Comparison of ENCODE assay signal across 21 cellular contexts in the genomic region with DNA sequence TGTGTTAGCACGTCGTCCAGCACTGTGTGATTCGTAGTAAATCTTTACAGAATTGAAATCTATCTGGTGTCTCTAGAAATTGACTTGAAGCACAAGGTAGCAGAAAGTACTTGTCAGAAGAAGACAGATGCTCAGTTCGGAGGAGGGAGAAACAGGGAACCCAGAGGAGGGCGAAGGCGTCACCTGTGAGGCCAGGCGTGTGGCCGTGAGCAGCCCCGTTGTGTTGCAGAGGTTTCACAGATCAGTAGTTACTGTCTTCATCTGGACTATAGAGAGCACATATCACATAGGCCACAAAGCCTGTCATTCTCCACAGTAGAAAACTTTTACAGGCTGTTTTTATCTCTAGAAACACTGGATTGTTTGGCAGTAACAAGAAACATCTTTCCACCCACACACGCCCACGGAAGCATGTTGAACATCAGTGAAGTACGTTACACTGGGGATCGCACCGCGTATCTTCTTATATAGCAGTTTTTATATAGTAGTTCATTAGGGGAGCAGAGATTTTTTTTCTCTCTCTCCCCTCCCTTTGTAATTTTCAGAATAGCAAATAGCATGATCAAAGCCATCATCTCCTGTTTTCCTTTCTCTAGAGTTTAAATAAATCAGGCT. TPM values are rescaled to one million over a fixed set of nuclear protein-coding genes. Genes with fewer than 3 reads are reported as not detected.
A peak's percentile ranks its signal among the peaks of the same experiment; 100 is the strongest.
DNase-seq lines count a peak whose midpoint lies in the region; ATAC-seq and TF ChIP-seq lines count a peak whose summit lies in the region.
"Had no signal": no experiment of that assay in that cellular context is flagged by ENCODE, and none has a peak within 500 bp of the region (broad histone marks: within the 10 kb centered on the region; RNA-seq: fewer than 3 reads in every experiment).

No MANE protein-coding gene starts in this region.

- peaks cover 4% of the 10 kb centered on the region for H3K27me3 Mint-ChIP-seq in mesothelial cell of epicardium (ENCODE audit: low read depth)

- H3K27ac ChIP-seq in right cardiac atrium (ENCODE audit: low read length) (no peak overlapping the region), tibial artery (peak overlapping the region; percentile 34 to 48), PC-3 (ENCODE audit: low read length) (no peak overlapping the region)
- H3K27ac ChIP-seq: body of pancreas, foreskin keratinocyte, upper lobe of right lung had no signal

- H3K79me2 ChIP-seq in PC-3 (ENCODE audit: low read length), result no peaks in the 10 kb centered on the region

- TF ChIP-seq CTCF in mesothelial cell of epicardium (IDR thresholded peaks at IDR 0.05; ENCODE audit: unreplicated experiment) (no peak), tibial artery (IDR thresholded peaks at IDR 0.05) (no peak), PC-3 (conservative IDR thresholded peaks at IDR 0.05; ENCODE audit: low read depth, low read length) (no peak), GM20000 (IDR thresholded peaks at IDR 0.05; ENCODE audit: extremely low read depth, missing control alignments) (no peak)

- DNase-seq in Right ventricle myocardium superior, result no peak
- no peak for DNase-seq in right cardiac atrium
- DNase-seq in mesothelial cell of epicardium (ENCODE audit: low spot score in 2 of 2, unreplicated experiment in 2 of 2), result no peak
- no peak for DNase-seq in tibial artery
- no peak for DNase-seq in cerebellum (ENCODE audit: low spot score)
- no peak for DNase-seq in PC-3
- no peak for DNase-seq in GM20000 (ENCODE audit: low spot score)
- DNase-seq: activated CD4-positive, CD25-positive, alpha-beta regulatory T cell; activated naive CD4-positive, alpha-beta T cell treated with anti-CD3 and anti-CD28 coated beads, Interleukin-2, amount 50 U/mL, for 16 hours; activated T-cell treated with anti-CD3 and anti-CD28 coated beads, Interleukin-2, amount 50 U/mL, for 48 hours; foreskin keratinocyte; NCI-H446 treated with DMSO at 0.1 percent for 48 hours; NK-92 treated with Interleukin-12 subunit alpha and Interleukin-12 subunit beta, amount 100 ng/mL, for 24 hours; stimulated activated CD4-positive, alpha-beta T cell treated with anti-CD3 and anti-CD28 coated beads, Interleukin-4, amount 100 ng/mL, for 24 hours; T-helper 9 cell; upper lobe of right lung had no signal

- no TSS peak for BruUV-seq in PC-3 (replicated peaks; lab: Mats Ljungman, UMichigan)

- H3K27me3 ChIP-seq in right cardiac atrium (ENCODE audit: control insufficient read depth, insufficient read depth) (no peaks in the 10 kb centered on the region), endocrine pancreas (ENCODE audit: control insufficient read depth, insufficient read depth, low read length) (no peaks in the 10 kb centered on the region), tibial artery (no peaks in the 10 kb centered on the region), PC-3 (ENCODE audit: low read length) (no peaks in the 10 kb centered on the region)
- H3K27me3 ChIP-seq: body of pancreas, foreskin keratinocyte, upper lobe of right lung had no signal

- H3K27ac Mint-ChIP-seq in mesothelial cell of epicardium, result no peak overlapping the region
- H3K27ac Mint-ChIP-seq: stimulated activated naive CD8-positive, alpha-beta T cell treated with anti-CD3 and anti-CD28 coated beads, Interleukin-15, Interleukin-2, amounts not matched to agents 100 ng/mL and 50 ng/mL, for 24 hours had no signal

- peaks cover 9% of the 10 kb centered on the region for H3K9me3 Mint-ChIP-seq in mesothelial cell of epicardium
- H3K9me3 Mint-ChIP-seq: nephron; stimulated activated naive CD8-positive, alpha-beta T cell treated with anti-CD3 and anti-CD28 coated beads, Interleukin-15, Interleukin-2, amounts not matched to agents 100 ng/mL and 50 ng/mL, for 24 hours had no signal

- H3K4me1 ChIP-seq in right cardiac atrium (ENCODE audit: control insufficient read depth, insufficient read depth, low read length), result no peaks in the 10 kb centered on the region
- H3K4me1 ChIP-seq in endocrine pancreas (ENCODE audit: control insufficient read depth, insufficient read depth, low read length), result no peaks in the 10 kb centered on the region
- peaks cover 0 to 27% (median 11%) of the 10 kb centered on the region in 4 donors for H3K4me1 ChIP-seq in tibial artery
- H3K4me1 ChIP-seq in PC-3 (ENCODE audit: insufficient read depth, low read length), result no peaks in the 10 kb centered on the region
- H3K4me1 ChIP-seq: Caco-2, foreskin keratinocyte had no signal

- H3K9me3 ChIP-seq in right cardiac atrium (ENCODE audit: control insufficient read depth, low read length) (no peaks in the 10 kb centered on the region), endocrine pancreas (ENCODE audit: control insufficient read depth, low read length) (no peaks in the 10 kb centered on the region), tibial artery (no peaks in the 10 kb centered on the region), PC-3 (ENCODE audit: low read length) (no peaks in the 10 kb centered on the region)
- H3K9me3 ChIP-seq: body of pancreas, Caco-2, upper lobe of right lung had no signal

- POLR2A ChIA-PET in PC-3 (lab: Charles Lee; ENCODE audit: unreplicated experiment), result no interaction called here

- intact Hi-C loops in Right ventricle myocardium superior (cut with DNase I), result loop anchor here (10.0 kb wide), 1 partner anchor 246 kb away; no protein-coding TSS in a partner anchor
- intact Hi-C loops in right cardiac atrium (cut with DNase I), result loop anchor here in 3 of 4 donors (5.0 to 10.0 kb wide), 4 partner anchors 176 to 379 kb away; no protein-coding TSS in a partner anchor
- intact Hi-C loops in tibial artery (cut with DNase I; ENCODE audit: low total_unique reads), result loop anchor here (5.0 kb wide), 1 partner anchor 384 kb away; no protein-coding TSS in a partner anchor
- intact Hi-C loops in PC-3 (cut with micrococcal nuclease), result loop anchor here (1.0 kb wide), 2 partner anchors 129 to 380 kb away; no protein-coding TSS in a partner anchor

- WGBS in right cardiac atrium, result 59% methylated on average over 15 of the region's 15 CpGs

- no peak overlapping the region for H2AFZ ChIP-seq in PC-3 (ENCODE audit: low read length)

- H3K4me3 Mint-ChIP-seq in mesothelial cell of epicardium, result peak overlapping the region; percentile 26
- H3K4me3 Mint-ChIP-seq: stimulated activated naive CD8-positive, alpha-beta T cell treated with anti-CD3 and anti-CD28 coated beads, Interleukin-15, Interleukin-2, amounts not matched to agents 100 ng/mL and 50 ng/mL, for 24 hours had no signal

- H3F3A ChIP-seq in PC-3 (ENCODE audit: low read length, unreplicated experiment), result no peaks in the 10 kb centered on the region

- no peak overlapping the region for H3K9ac ChIP-seq in endocrine pancreas (ENCODE audit: control insufficient read depth, insufficient read depth, low read length)
- H3K9ac ChIP-seq in PC-3 (ENCODE audit: low read length), result no peak overlapping the region

- H3K9me2 ChIP-seq in PC-3 (replicated peaks; ENCODE audit: low read length), result no peaks in the 10 kb centered on the region

- no peak overlapping the region for H3K4me2 ChIP-seq in PC-3 (ENCODE audit: low read length)

- H3K4me3 ChIP-seq in right cardiac atrium (ENCODE audit: low read length) (no peak overlapping the region), endocrine pancreas (ENCODE audit: control insufficient read depth, insufficient read depth, low read length) (peak overlapping the region; percentile 58), tibial artery (peak overlapping the region in 1 of 2 donors; percentile 28), PC-3 (ENCODE audit: low read length) (no peak overlapping the region)
- H3K4me3 ChIP-seq: body of pancreas had no signal

- peaks cover 18% of the 10 kb centered on the region for H3K4me1 Mint-ChIP-seq in mesothelial cell of epicardium

- no peaks in the 10 kb centered on the region for H3K36me3 ChIP-seq in endocrine pancreas (ENCODE audit: control insufficient read depth, insufficient read depth, low read length)
- H3K36me3 ChIP-seq in tibial artery, result no peaks in the 10 kb centered on the region
- no peaks in the 10 kb centered on the region for H3K36me3 ChIP-seq in PC-3 (ENCODE audit: low read depth, low read length)
- H3K36me3 ChIP-seq: upper lobe of right lung had no signal

- H4K20me1 ChIP-seq in PC-3 (ENCODE audit: low read length), result no peaks in the 10 kb centered on the region

- no peaks in the 10 kb centered on the region for H3K36me3 Mint-ChIP-seq in mesothelial cell of epicardium

- CTCF ChIA-PET in PC-3 (lab: Charles Lee), result interaction anchor here (0.6 to 1.3 kb wide), 4 partner anchors 101 to 386 kb away, joined by 3 to 4 read pairs (median 4); no protein-coding TSS in a partner anchor

- ATAC-seq in Right ventricle myocardium superior (ENCODE audit: poor library complexity) (peak; percentile 23), right cardiac atrium (no peak), PC-3 (no peak)

RNA-seq across cellular contexts. Expression of gene TLR3, which starts 48.1 kb away (rescaled TPM):
- 4.6 TPM for total RNA-seq in Right ventricle myocardium superior
- total RNA-seq in right cardiac atrium, result 1 to 10 TPM; 4.9 to 8.2 (median 7.3) TPM
- 1.6 TPM for polyA plus RNA-seq in right cardiac atrium
- total RNA-seq in mesothelial cell of epicardium, result 9.1 to 9.3 TPM (median 9.2 TPM) in 3 replicates
- total RNA-seq in cerebellum, result 1.00 TPM
- 0.33 TPM in 1 of 2 replicates, not detected in the other for total RNA-seq in PC-3 (2014; rRNA removed)

Comparison
In these comparisons a context has a peak if more than half of its experiments do, and no peak if none do; other contexts are left out.
1. H3K27ac ChIP-seq: peak in tibial artery (2 of 2); none in right cardiac atrium (single experiment) and PC-3 (single experiment).